ENCODE assay signal across 34 cellular contexts in the genomic region with DNA sequence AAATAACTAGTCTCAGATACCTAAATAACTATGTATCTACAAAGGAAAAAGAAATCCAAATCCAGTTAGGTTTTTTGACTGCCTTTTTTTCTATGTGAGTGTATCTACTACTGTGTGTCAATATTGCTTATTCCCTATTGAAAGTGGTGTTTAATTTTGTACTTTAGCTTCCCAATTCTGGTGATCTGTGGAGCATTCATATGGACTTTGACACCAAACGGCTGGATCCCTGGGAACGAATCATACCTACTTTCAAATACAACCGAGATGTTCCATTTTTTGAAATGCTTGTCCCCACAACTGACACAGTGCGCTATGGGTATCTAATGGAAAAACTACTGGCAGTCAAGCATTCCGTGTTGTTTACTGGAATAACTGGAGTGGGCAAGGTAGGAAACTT.
"Had no signal": no experiment of that assay in that cellular context is flagged by ENCODE, and none has a peak within 500 bp of the region (broad histone marks: within the 10 kb centered on the region; RNA-seq: fewer than 3 reads in every experiment).

No MANE protein-coding gene starts in this region.

- H3K27ac Mint-ChIP-seq: natural killer cell treated with Interleukin-12 subunit alpha and Interleukin-12 subunit beta and Interleukin-15 and Interleukin-18, amount 100 ng/mL, for 72 hours; nephron progenitor cell; progenitor cell of endocrine pancreas; stimulated activated memory B cell treated with anti-CD40 and anti-IgM and Interleukin-4, amounts not matched to agents 10 μg/mL and 1 μg/mL and 100 μg/mL, for 72 hours; stimulated activated naive CD8-positive, alpha-beta T cell treated with anti-CD3 and anti-CD28 coated beads, Interleukin-15, amount 100 ng/mL, for 72 hours; type B pancreatic cell had no signal

- H3K4me3 Mint-ChIP-seq: naive B cell; naive thymus-derived CD8-positive, alpha-beta T cell; natural killer cell treated with Interleukin-12 subunit alpha and Interleukin-12 subunit beta and Interleukin-15 and Interleukin-18, amount 100 ng/mL, for 72 hours; nephron progenitor cell; neural crest cell; stimulated activated memory B cell treated with anti-CD40 and anti-IgM and Interleukin-4, amounts not matched to agents 10 μg/mL and 1 μg/mL and 100 μg/mL, for 72 hours; stimulated activated naive CD8-positive, alpha-beta T cell treated with anti-CD3 and anti-CD28 coated beads, Interleukin-15, amount 100 ng/mL, for 72 hours; type B pancreatic cell had no signal

- H3K36me3 Mint-ChIP-seq: naive B cell; natural killer cell treated with Interleukin-12 subunit alpha and Interleukin-12 subunit beta and Interleukin-15 and Interleukin-18, amount 100 ng/mL, for 72 hours; stimulated activated memory B cell treated with anti-CD40 and anti-IgM and Interleukin-4, amounts not matched to agents 10 μg/mL and 1 μg/mL and 100 μg/mL, for 72 hours; type B pancreatic cell had no signal

- DNase-seq: naive B cell; naive thymus-derived CD8-positive, alpha-beta T cell; nephron progenitor cell; nucleus accumbens; ovary; posterior cingulate gyrus; psoas muscle; right cardiac atrium; spleen; stimulated activated CD4-positive, alpha-beta T cell treated with anti-CD3 and anti-CD28 coated beads, Interleukin-12 subunit alpha, Interleukin-12 subunit beta, amount 100 ng/mL, for 4 hours; stimulated activated CD4-positive, alpha-beta T cell treated with anti-CD3 and anti-CD28 coated beads, Interleukin-1b, Interleukin-23, amount 100 ng/mL, for 48 hours; stimulated activated CD4-positive, alpha-beta T cell treated with anti-CD3 and anti-CD28 coated beads, Interleukin-4, amount 100 ng/mL, for 1 hour; stimulated activated CD4-positive, alpha-beta T cell treated with anti-CD3 and anti-CD28 coated beads, Interleukin-4, amount 100 ng/mL, for 4 hours; stimulated activated CD8-positive, alpha-beta memory T cell treated with anti-CD3 and anti-CD28 coated beads, Interleukin-4, amount 100 ng/mL, for 48 hours; stimulated activated naive CD4-positive, alpha-beta T cell; stimulated activated naive CD8-positive, alpha-beta T cell treated with anti-CD3 and anti-CD28 coated beads, Interleukin-15, amount 100 ng/mL, for 72 hours; stimulated activated naive CD8-positive, alpha-beta T cell treated with anti-CD3 and anti-CD28 coated beads, Interleukin-15, Interleukin-2, amounts not matched to agents 100 U/mL and 50 U/mL, for 24 hours; substantia nigra; testis; tibial artery; transverse colon; upper lobe of right lung had no signal

- H2AFZ ChIP-seq: parathyroid adenoma had no signal

- H3K4me2 ChIP-seq: smooth muscle cell had no signal

- H3K9me3 Mint-ChIP-seq: natural killer cell treated with Interleukin-12 subunit alpha and Interleukin-12 subunit beta and Interleukin-15 and Interleukin-18, amount 100 ng/mL, for 72 hours; type B pancreatic cell had no signal

- H3K4me3 ChIP-seq: ovary, psoas muscle, skin epidermis, smooth muscle cell, spleen, suprapubic skin, testis, tibial artery, transverse colon, upper lobe of right lung, vagina had no signal

- H3K79me2 ChIP-seq: parathyroid adenoma had no signal

- H3K27me3 ChIP-seq: neutrophil, ovary, spleen, suprapubic skin, testis, tibial artery, transverse colon, upper lobe of right lung, vagina had no signal

- ATAC-seq: naive thymus-derived CD8-positive, alpha-beta T cell; natural killer cell treated with Interleukin-12 subunit alpha and Interleukin-12 subunit beta and Interleukin-15 and Interleukin-18, amount 100 ng/mL, for 72 hours; psoas muscle; right cardiac atrium; sciatic nerve; stimulated activated memory B cell treated with anti-CD40 and anti-IgM and Interleukin-4, amounts not matched to agents 10 μg/mL and 1 μg/mL and 100 μg/mL, for 72 hours; stimulated activated naive CD8-positive, alpha-beta T cell treated with anti-CD3 and anti-CD28 coated beads, Interleukin-15, amount 100 ng/mL, for 72 hours; stimulated activated naive CD8-positive, alpha-beta T cell treated with anti-CD3 and anti-CD28 coated beads, Interleukin-15, Interleukin-2, amounts not matched to agents 100 U/mL and 50 U/mL, for 24 hours; upper lobe of right lung had no signal

- H3K4me1 ChIP-seq: parathyroid adenoma, psoas muscle, spleen, suprapubic skin, testis, tibial artery, transverse colon, upper lobe of right lung, vagina had no signal

- H3K9me3 ChIP-seq: neutrophil, ovary, psoas muscle, suprapubic skin, testis, tibial artery, transverse colon, upper lobe of right lung, vagina had no signal

- H3K27me3 Mint-ChIP-seq: naive thymus-derived CD8-positive, alpha-beta T cell; progenitor cell of endocrine pancreas; stimulated activated naive CD8-positive, alpha-beta T cell treated with anti-CD3 and anti-CD28 coated beads, Interleukin-15, amount 100 ng/mL, for 72 hours had no signal

- H3K27ac ChIP-seq: neutrophil, ovary, parathyroid adenoma, psoas muscle, skin epidermis, spleen, suprapubic skin, testis, tibial artery, transverse colon, upper lobe of right lung, vagina had no signal

- H3K36me3 ChIP-seq: neutrophil, ovary, spleen, suprapubic skin, tibial artery, transverse colon, upper lobe of right lung, vagina had no signal

- H3K4me1 Mint-ChIP-seq: naive B cell; nephron progenitor cell; neural crest cell; stimulated activated memory B cell treated with anti-CD40 and anti-IgM and Interleukin-4, amounts not matched to agents 10 μg/mL and 1 μg/mL and 100 μg/mL, for 72 hours; stimulated activated naive CD8-positive, alpha-beta T cell treated with anti-CD3 and anti-CD28 coated beads, Interleukin-15, amount 100 ng/mL, for 72 hours had no signal
